In genomic region chrX:147917700-147918694, GRCh38 we compare ENCODE assay signal across 8 cellular contexts. TPM values are rescaled to one million over a fixed set of nuclear protein-coding genes. Genes with fewer than 3 reads are reported as not detected.
DNase-seq lines count a peak whose midpoint lies in the region; ATAC-seq, FAIRE-seq and TF ChIP-seq lines count a peak whose summit lies in the region.

No MANE protein-coding gene starts in this region.

- H3K9me3 Mint-ChIP-seq in MCF 10A (ENCODE audit: unreplicated experiment), result no peaks in the 10 kb centered on the region

- DNase-seq in Caki2 (ENCODE audit: low read depth) (peak; percentile 19), astrocyte of the spinal cord (ENCODE audit: low read depth, low spot score) (peak; percentile 48), MCF 10A (ENCODE audit: unreplicated experiment) (no peak), amniotic stem cell (lab: John Stamatoyannopoulos, UW) (no peak), NCI-H1694 (lab: John Stamatoyannopoulos, UW) (no peak), H54 (ENCODE audit: insufficient read length, low spot score) (no peak)

- BruUV-seq in MCF 10A (replicated peaks; lab: Mats Ljungman, UMichigan), result no TSS peak

- H3K36me3 Mint-ChIP-seq in MCF 10A (ENCODE audit: insufficient read depth, unreplicated experiment), result no peaks in the 10 kb centered on the region

- no peak for TF ChIP-seq CTCF in astrocyte of the spinal cord (IDR thresholded peaks at IDR 0.05; ENCODE audit: low read depth, low read length)
- no peak for TF ChIP-seq CTCF in MCF 10A (IDR thresholded peaks at IDR 0.05; ENCODE audit: unreplicated experiment)

- no peak overlapping the region for H3K4me3 Mint-ChIP-seq in MCF 10A (ENCODE audit: unreplicated experiment)

- in situ Hi-C loops in Caki2 (cut with HindIII; ENCODE audit: low pct_unique_long_range_greater_than_20kb, low sequenced_read_pairs) (no loop called here), astrocyte of the spinal cord (cut with HindIII; ENCODE audit: low sequenced_read_pairs) (no loop called here)

- FAIRE-seq in H54 (lab: Jason Lieb, UNC), result no peak

- H3K27me3 Mint-ChIP-seq in MCF 10A (ENCODE audit: insufficient read depth, unreplicated experiment), result no peaks in the 10 kb centered on the region

- POLR2A ChIA-PET in MCF 10A (lab: Yijun Ruan, JAX), result no interaction called here

- ATAC-seq in GM19463 (IDR thresholded peaks at IDR 0.05; ENCODE audit: unreplicated experiment) (peak; percentile 84), HG03520 (IDR thresholded peaks at IDR 0.05; ENCODE audit: unreplicated experiment) (peak; percentile 79)

- no peaks in the 10 kb centered on the region for H3K4me1 Mint-ChIP-seq in MCF 10A (ENCODE audit: insufficient read depth, unreplicated experiment)

- intact Hi-C loops in MCF 10A (cut with micrococcal nuclease), result no loop called here

- TF ChIP-seq POLR2A in H54 (IDR thresholded peaks at IDR 0.05; ENCODE audit: low read depth, low read length), result no peak

- H3K27ac Mint-ChIP-seq in MCF 10A (ENCODE audit: low read depth, unreplicated experiment), result no peak overlapping the region

- CTCF ChIA-PET in MCF 10A (lab: Yijun Ruan, JAX), result interaction anchor here (1.0 kb wide), 1 partner anchor 12 kb away, joined by 3 read pairs; no protein-coding TSS in a partner anchor

- no peak overlapping the region for H3K4me3 ChIP-seq in astrocyte of the spinal cord (ENCODE audit: low read depth, low read length)

RNA-seq across cellular contexts. Expression of gene FMR1, which starts 6.3 kb away (rescaled TPM):
- 11.6 and 18.9 TPM in 2 replicates for total RNA-seq in Caki2 (2014; rRNA removed; shearing (Covaris generic); ENCODE audit: low replicate concordance)
- total RNA-seq in MCF 10A (2022), result 34.2 and 35.3 TPM in 2 replicates

Comparison
In these comparisons a context has a peak if more than half of its experiments do, and no peak if none do; other contexts are left out.
1. DNase-seq: peak in Caki2 (single experiment) and astrocyte of the spinal cord (single experiment); none in MCF 10A (single experiment), amniotic stem cell (single experiment), NCI-H1694 (single experiment) and H54 (single experiment).